ENCODE assay signal across 19 cellular contexts in genomic region chr2:212858496-212858895, GRCh38.
DNase-seq lines count a peak whose midpoint lies in the region; ATAC-seq and TF ChIP-seq lines count a peak whose summit lies in the region.
"Had no signal": no experiment of that assay in that cellular context is flagged by ENCODE, and none has a peak within 500 bp of the region (broad histone marks: within the 10 kb centered on the region; RNA-seq: fewer than 3 reads in every experiment).

No MANE protein-coding gene starts in this region.

- H3K27ac Mint-ChIP-seq in effector memory CD8-positive, alpha-beta T cell, result no peak overlapping the region

- peaks cover 5 to 14% of the 10 kb centered on the region in 2 donors for H3K9me3 Mint-ChIP-seq in effector memory CD8-positive, alpha-beta T cell

- no peaks in the 10 kb centered on the region for H3K27me3 ChIP-seq in heart right ventricle
- no peaks in the 10 kb centered on the region for H3K27me3 ChIP-seq in thyroid gland

- H3K36me3 ChIP-seq in heart right ventricle, result no peaks in the 10 kb centered on the region
- H3K36me3 ChIP-seq in thyroid gland, result no peaks in the 10 kb centered on the region

- H3K4me1 Mint-ChIP-seq in effector memory CD8-positive, alpha-beta T cell (ENCODE audit: low read depth in 2 of 2), result peaks cover 0 to 2% of the 10 kb centered on the region in 2 donors

- H3K36me3 Mint-ChIP-seq in effector memory CD8-positive, alpha-beta T cell (ENCODE audit: insufficient read depth), result no peaks in the 10 kb centered on the region

- ATAC-seq in Right ventricle myocardium inferior (no peak), heart right ventricle (no peak)
- no peak for ATAC-seq in effector memory CD8-positive, alpha-beta T cell (replicated peaks)
- ATAC-seq: PC-3 had no signal

- H3K27me3 Mint-ChIP-seq in effector memory CD8-positive, alpha-beta T cell, result no peaks in the 10 kb centered on the region

- H3K9me3 ChIP-seq in heart right ventricle, result peaks cover 0 to 33% (median 17%) of the 10 kb centered on the region in 11 donors
- H3K9me3 ChIP-seq in thyroid gland, result no peaks in the 10 kb centered on the region

- H3K27ac ChIP-seq in heart right ventricle (no peak overlapping the region), epithelial cell of prostate (peak overlapping the region; percentile 55), thyroid gland (peak overlapping the region; percentile 38 to 92 (median 58))
- H3K27ac ChIP-seq: C4-2B, HL-60, KMS-11 had no signal

- WGBS in heart right ventricle, 2 donors, result 24 to 42% methylated on average over 1 of the region's 1 CpG
- WGBS in thyroid gland, 2 donors, result 47 to 50% methylated on average over 1 of the region's 1 CpG

- TF ChIP-seq CTCF in heart right ventricle (IDR thresholded peaks at IDR 0.05) (no peak), thyroid gland (IDR thresholded peaks at IDR 0.05) (no peak)

- no peak overlapping the region for H3K4me3 ChIP-seq in heart right ventricle
- no peak overlapping the region for H3K4me3 ChIP-seq in thyroid gland (replicated peaks in 1 of 3)

- no peak overlapping the region for H3K4me3 Mint-ChIP-seq in effector memory CD8-positive, alpha-beta T cell

- intact Hi-C loops in Right ventricle myocardium inferior (cut with DNase I), result no loop called here
- intact Hi-C loops in heart right ventricle (cut with DNase I), result no loop called here
- intact Hi-C loops in thyroid gland (cut with DNase I), result no loop called here

- H3K4me1 ChIP-seq in heart right ventricle, result no peaks in the 10 kb centered on the region
- peaks cover 10 to 15% of the 10 kb centered on the region in 2 donors for H3K4me1 ChIP-seq in thyroid gland

- TF ChIP-seq POLR2A in thyroid gland (IDR thresholded peaks at IDR 0.05), result no peak

- DNase-seq in Right ventricle myocardium inferior (ENCODE audit: missing footprints) (peak; percentile 22), heart right ventricle (no peak), HT1080 (ENCODE audit: low read depth) (peak; percentile 37), epithelial cell of prostate (ENCODE audit: low read depth, low spot score) (no peak), thyroid gland (no peak), SW 1271 (lab: John Stamatoyannopoulos, UW) (no peak), NCI-H82 treated with DMSO at 0.1 percent for 48 hours (lab: John Stamatoyannopoulos, UW; ENCODE audit: unreplicated experiment) (no peak)
- DNase-seq in effector memory CD8-positive, alpha-beta T cell, result no peak
- DNase-seq: H7, NCI-H1105, NCI-H2029 treated with DMSO at 0.1 percent for 48 hours, NCI-H2171, NCI-H446, NCI-H526, PC-3, SHP77 had no signal

Comparison
In these comparisons a context has a peak if more than half of its experiments do, and no peak if none do; other contexts are left out.
1. DNase-seq: peak in Right ventricle myocardium inferior (single experiment) and HT1080 (single experiment); none in heart right ventricle (0 of 2), epithelial cell of prostate (single experiment), thyroid gland (0 of 2), effector memory CD8-positive, alpha-beta T cell (0 of 3), SW 1271 (0 of 2) and NCI-H82 treated with DMSO at 0.1 percent for 48 hours (single experiment).
2. H3K27ac ChIP-seq: peak in epithelial cell of prostate (single experiment) and thyroid gland (3 of 3); none in heart right ventricle (0 of 10).